Comparison of ENCODE assay signal across 9 cellular contexts in the genomic region with DNA sequence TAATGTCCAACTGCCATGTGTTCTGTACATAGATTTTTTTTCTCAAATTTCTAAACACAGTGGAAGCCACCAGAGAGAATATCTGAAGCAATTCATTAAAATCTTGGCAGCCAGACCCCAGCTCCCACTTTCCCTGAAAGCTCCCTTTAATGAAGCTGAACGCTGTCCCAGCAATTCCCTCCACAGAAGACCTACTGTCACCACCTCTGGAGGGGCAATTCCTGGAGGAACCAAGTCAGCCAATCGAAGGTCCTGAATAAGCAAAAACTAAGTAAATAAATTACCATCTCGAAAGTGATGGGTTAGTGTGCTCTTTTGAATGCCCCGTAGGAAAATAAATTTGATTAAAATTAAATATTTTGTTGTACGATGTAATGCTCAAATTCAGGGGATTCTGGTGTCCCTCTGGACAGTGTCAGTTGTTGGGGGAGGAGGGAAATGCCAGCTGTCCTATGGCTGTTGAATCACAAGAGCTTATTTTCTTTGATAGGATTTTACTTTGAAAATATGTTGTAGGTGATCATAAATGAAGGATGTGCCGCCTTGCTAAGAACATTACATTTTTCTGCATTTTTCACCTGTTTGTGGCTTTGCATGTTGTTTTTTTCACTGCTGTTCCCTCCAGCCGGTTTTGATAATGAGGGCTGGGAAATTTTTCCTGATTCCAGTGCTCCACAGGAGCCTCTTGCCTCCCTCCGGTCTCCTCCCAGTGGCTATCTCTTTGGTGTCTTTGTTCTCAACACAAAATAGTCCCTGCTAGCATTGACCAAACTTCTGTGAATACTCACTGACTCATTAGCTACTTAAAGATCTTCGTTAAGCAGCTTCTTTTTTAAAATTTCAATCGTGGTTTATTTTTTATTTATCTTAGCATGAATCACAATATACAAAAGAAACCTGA. TPM values are rescaled to one million over a fixed set of nuclear protein-coding genes. Genes with fewer than 3 reads are reported as not detected.
DNase-seq lines count a peak whose midpoint lies in the region; ATAC-seq and TF ChIP-seq lines count a peak whose summit lies in the region.
"Had no signal": no experiment of that assay in that cellular context is flagged by ENCODE, and none has a peak within 500 bp of the region (broad histone marks: within the 10 kb centered on the region; RNA-seq: fewer than 3 reads in every experiment).

No MANE protein-coding gene starts in this region.

- no peak for TF ChIP-seq CTCF in RWPE2 (IDR thresholded peaks at IDR 0.05; ENCODE audit: poor library complexity, severe bottlenecking)
- TF ChIP-seq CTCF in cardiac muscle cell (IDR thresholded peaks at IDR 0.05; ENCODE audit: low read depth, low read length) = no peak
- TF ChIP-seq CTCF in thyroid gland (IDR thresholded peaks at IDR 0.05) = no peak

- no peaks in the 10 kb centered on the region for H3K36me3 Mint-ChIP-seq in activated T-helper 17 cell treated with anti-CD3 and anti-CD28 coated beads, Interleukin-2, amount 50 U/mL, for 72 hours (ENCODE audit: low read depth)

- peaks cover 7% of the 10 kb centered on the region for H3K27me3 Mint-ChIP-seq in activated T-helper 17 cell treated with anti-CD3 and anti-CD28 coated beads, Interleukin-2, amount 50 U/mL, for 72 hours

- no peak for TF ChIP-seq POLR2A in thyroid gland (IDR thresholded peaks at IDR 0.05)

- no peak overlapping the region for H3K27ac Mint-ChIP-seq in activated T-helper 17 cell treated with anti-CD3 and anti-CD28 coated beads, Interleukin-2, amount 50 U/mL, for 72 hours

- H3K4me3 ChIP-seq in RWPE2 (ENCODE audit: severe bottlenecking) = no peak overlapping the region
- H3K4me3 ChIP-seq in cardiac muscle cell = no peak overlapping the region
- no peak overlapping the region for H3K4me3 ChIP-seq in thyroid gland (replicated peaks in 1 of 3)

- WGBS in thyroid gland, 2 donors = 68 to 77% methylated on average over 10 of the region's 10 CpGs

- H3K9me3 ChIP-seq in RWPE2 (ENCODE audit: severe bottlenecking) (no peaks in the 10 kb centered on the region), cardiac muscle cell (ENCODE audit: low read depth) (no peaks in the 10 kb centered on the region), thyroid gland (no peaks in the 10 kb centered on the region)

- DNase-seq in NCI-H524 (lab: John Stamatoyannopoulos, UW) (peak; percentile 12 to 37), NCI-H524 treated with DMSO at 0.1 percent for 48 hours (lab: John Stamatoyannopoulos, UW) (no peak), RWPE2 (ENCODE audit: low spot score) (no peak), cardiac muscle cell (ENCODE audit: low read depth in 1 of 2, low spot score in 1 of 2) (peak; percentile 54 to 60), thyroid gland (no peak)
- DNase-seq in stimulated activated CD4-positive, alpha-beta T cell treated with anti-CD3 and anti-CD28 coated beads, Interleukin-4, amount 100 ng/mL, for 24 hours = no peak

- H3K9me3 Mint-ChIP-seq in activated T-helper 17 cell treated with anti-CD3 and anti-CD28 coated beads, Interleukin-2, amount 50 U/mL, for 72 hours = no peaks in the 10 kb centered on the region

- ATAC-seq in RWPE2 (ENCODE audit: low read depth) (peak; percentile 87), HG03342 (IDR thresholded peaks at IDR 0.05; ENCODE audit: unreplicated experiment) (no peak)
- ATAC-seq in activated T-helper 17 cell treated with anti-CD3 and anti-CD28 coated beads, Interleukin-2, amount 50 U/mL, for 72 hours (replicated peaks) = no peak

- intact Hi-C loops in thyroid gland (cut with DNase I) = no loop called here

- peaks cover 26% of the 10 kb centered on the region for H3K4me1 ChIP-seq in RWPE2 (ENCODE audit: insufficient read depth, poor library complexity, severe bottlenecking)
- H3K4me1 ChIP-seq in cardiac muscle cell (ENCODE audit: low read depth) = peaks cover 37% of the 10 kb centered on the region
- H3K4me1 ChIP-seq in thyroid gland = peaks cover 44 to 47% of the 10 kb centered on the region in 2 donors

- H3K36me3 ChIP-seq in RWPE2 (ENCODE audit: low read depth) (no peaks in the 10 kb centered on the region), cardiac muscle cell (no peaks in the 10 kb centered on the region), thyroid gland (no peaks in the 10 kb centered on the region)

- H3K27me3 ChIP-seq in RWPE2 (ENCODE audit: insufficient read depth, poor library complexity, severe bottlenecking) = no peaks in the 10 kb centered on the region
- H3K27me3 ChIP-seq in cardiac muscle cell = no peaks in the 10 kb centered on the region
- H3K27me3 ChIP-seq in thyroid gland = no peaks in the 10 kb centered on the region

- peaks cover 20% of the 10 kb centered on the region for H3K4me1 Mint-ChIP-seq in activated T-helper 17 cell treated with anti-CD3 and anti-CD28 coated beads, Interleukin-2, amount 50 U/mL, for 72 hours

- no peak overlapping the region for H3K4me3 Mint-ChIP-seq in activated T-helper 17 cell treated with anti-CD3 and anti-CD28 coated beads, Interleukin-2, amount 50 U/mL, for 72 hours

- H3K27ac ChIP-seq in RWPE2 (ENCODE audit: poor library complexity, severe bottlenecking) = peak overlapping the region; percentile 61
- H3K27ac ChIP-seq in cardiac muscle cell = peak overlapping the region; percentile 83
- H3K27ac ChIP-seq in thyroid gland = peak overlapping the region in 2 of 3 donors; percentile 83 to 92
- H3K27ac ChIP-seq: 22Rv1 had no signal

RNA-seq across cellular contexts. Expression of a gene that starts 9.3 kb away (rescaled TPM):
- total RNA-seq in cardiac muscle cell (0.67 and 3.0 TPM in 2 replicates), thyroid gland (10 to 100 TPM; 43.1 to 65.2 (median 52.4) TPM)
- polyA plus RNA-seq in cardiac muscle cell = 1.7 and 7.4 TPM in 2 replicates
- total RNA-seq in activated T-helper 17 cell treated with anti-CD3 and anti-CD28 coated beads, Interleukin-2, amount 50 U/mL, for 72 hours = 1 to 10 TPM; 1.1 to 2.9 TPM

Comparison
In these comparisons a context has a peak if more than half of its experiments do, and no peak if none do; other contexts are left out.
1. DNase-seq: peak in NCI-H524 (2 of 2) and cardiac muscle cell (2 of 2); none in NCI-H524 treated with DMSO at 0.1 percent for 48 hours (single experiment), RWPE2 (single experiment), thyroid gland (0 of 2) and stimulated activated CD4-positive, alpha-beta T cell treated with anti-CD3 and anti-CD28 coated beads, Interleukin-4, amount 100 ng/mL, for 24 hours (single experiment).
2. RNA of a gene that starts 9.3 kb away (total RNA-seq): 43.1 to 65.2 TPM in thyroid gland; 0.67 to 3.0 TPM in cardiac muscle cell and 1.1 to 2.9 TPM in activated T-helper 17 cell treated with anti-CD3 and anti-CD28 coated beads, Interleukin-2, amount 50 U/mL, for 72 hours; every median in the first group is over 10 times any median in the second.
3. Peak in every context shown above with its lines, with median percentiles within 50 percentile points of each other: H3K27ac ChIP-seq.